ENCODE assay signal across 8 cellular contexts in the genomic region with DNA sequence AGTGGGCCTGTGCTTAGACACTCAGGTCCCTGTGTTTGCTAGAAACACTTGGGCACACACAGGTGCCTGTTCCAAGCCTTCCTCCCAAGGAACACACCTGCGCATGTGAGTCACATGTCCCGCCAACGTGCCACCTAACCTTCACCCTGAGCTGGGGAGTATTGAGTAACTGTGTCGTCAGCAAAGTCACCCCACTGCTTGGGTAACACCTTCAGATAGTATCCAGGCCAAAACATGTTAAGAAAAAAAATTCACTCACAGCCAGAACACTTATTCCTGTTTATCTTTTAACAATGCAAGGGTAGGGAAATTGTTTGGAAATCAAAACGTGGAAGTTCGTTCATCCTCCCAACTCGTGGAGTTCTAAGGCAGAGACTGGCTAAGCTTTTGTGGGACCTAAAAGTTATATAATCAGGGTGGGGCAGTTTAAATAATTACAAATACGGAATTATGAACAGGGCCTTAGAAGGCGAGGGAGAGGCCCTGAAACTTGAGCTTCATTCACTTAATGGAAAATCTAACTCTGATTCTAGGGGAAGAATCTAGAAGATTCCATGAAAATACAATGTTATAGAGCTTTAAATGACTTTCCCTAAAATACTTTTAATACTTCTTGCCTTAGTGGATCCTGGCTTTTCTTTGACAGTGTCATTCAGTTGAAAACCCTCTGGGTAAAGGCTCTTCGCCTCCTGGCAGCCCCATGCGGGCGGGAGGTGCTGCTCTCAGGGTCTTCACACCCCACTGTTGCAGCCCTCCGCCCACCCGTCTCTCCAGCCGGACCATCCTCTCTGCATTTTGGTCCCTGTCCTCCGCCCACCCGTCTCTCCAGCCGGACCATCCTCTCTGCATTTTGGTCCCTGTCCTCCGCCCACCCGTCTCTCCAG. TPM values are rescaled to one million over a fixed set of nuclear protein-coding genes. Genes with fewer than 3 reads are reported as not detected.
DNase-seq lines count a peak whose midpoint lies in the region; ATAC-seq and TF ChIP-seq lines count a peak whose summit lies in the region.

No MANE protein-coding gene starts in this region.

- no peaks in the 10 kb centered on the region for H3K36me3 ChIP-seq in vagina

- peak overlapping the region; percentile 21 for H3K4me3 Mint-ChIP-seq in activated CD4-positive, alpha-beta memory T cell treated with anti-CD3 and anti-CD28 coated beads for 36 hours

- H3K36me3 Mint-ChIP-seq in activated CD4-positive, alpha-beta memory T cell treated with anti-CD3 and anti-CD28 coated beads for 36 hours, result no peaks in the 10 kb centered on the region

- H3K27me3 ChIP-seq in vagina, result no peaks in the 10 kb centered on the region

- TF ChIP-seq POLR2A in vagina (IDR thresholded peaks at IDR 0.05), result no peak

- POLR2A ChIA-PET in activated CD4-positive, alpha-beta memory T cell treated with anti-CD3 and anti-CD28 coated beads for 36 hours (lab: Charles Lee), result interaction anchor here (1.7 kb wide), 1 partner anchor 30 kb away, joined by 14 read pairs; a partner anchor contains a TSS

- intact Hi-C loops in activated CD4-positive, alpha-beta memory T cell treated with anti-CD3 and anti-CD28 coated beads for 36 hours (cut with micrococcal nuclease), result loop anchor here (2.0 kb wide), 1 partner anchor 130 kb away; no protein-coding TSS in a partner anchor
- intact Hi-C loops in vagina (cut with DNase I), result loop anchor here (10.0 kb wide), 1 partner anchor 274 kb away; no protein-coding TSS in a partner anchor

- no peaks in the 10 kb centered on the region for H3K9me3 ChIP-seq in vagina

- CTCF ChIA-PET in activated CD4-positive, alpha-beta memory T cell treated with anti-CD3 and anti-CD28 coated beads for 36 hours (lab: Charles Lee), result interaction anchor here (1.4 to 19.1 kb wide), 5 partner anchors 8 to 279 kb away, joined by 3 to 498 read pairs (median 9); no protein-coding TSS in a partner anchor

- H3K4me1 ChIP-seq in vagina, result peaks cover 28% of the 10 kb centered on the region

- H3K4me1 Mint-ChIP-seq in activated CD4-positive, alpha-beta memory T cell treated with anti-CD3 and anti-CD28 coated beads for 36 hours (ENCODE audit: low read depth), result peaks cover 24% of the 10 kb centered on the region

- H3K9me3 Mint-ChIP-seq in activated CD4-positive, alpha-beta memory T cell treated with anti-CD3 and anti-CD28 coated beads for 36 hours, result no peaks in the 10 kb centered on the region

- ATAC-seq in esophagus mucosa, result peak; percentile 83
- ATAC-seq in GM21825 (IDR thresholded peaks at IDR 0.05; ENCODE audit: unreplicated experiment), result no peak

- no peaks in the 10 kb centered on the region for H3K27me3 Mint-ChIP-seq in activated CD4-positive, alpha-beta memory T cell treated with anti-CD3 and anti-CD28 coated beads for 36 hours

- DNase-seq in GM20000 (ENCODE audit: low spot score), result peak; percentile 6
- DNase-seq in activated CD4-positive, alpha-beta memory T cell treated with anti-CD3 and anti-CD28 coated beads for 36 hours, result peak; percentile 72
- peak in 38 of 56 donors; percentile 19 to 82 (median 50) for DNase-seq in nucleus accumbens (lab: John Stamatoyannopoulos, UW)
- peak in 1 of 2 donors; percentile 94 for DNase-seq in vagina (ENCODE audit: extremely low spot score in 2 of 2)
- no peak for DNase-seq in NCI-H2196 treated with DMSO at 0.1 percent for 48 hours (lab: John Stamatoyannopoulos, UW; ENCODE audit: unreplicated experiment)
- no peak for DNase-seq in COLO829 (ENCODE audit: low spot score)

- peak overlapping the region; percentile 97 for H3K27ac ChIP-seq in vagina

- peak overlapping the region in 1 of 2 donors; percentile 48 for H3K4me3 ChIP-seq in vagina

- TF ChIP-seq CTCF in GM20000 (IDR thresholded peaks at IDR 0.05; ENCODE audit: extremely low read depth, missing control alignments) (no peak), vagina (IDR thresholded peaks at IDR 0.05) (no peak)

- peak overlapping the region; percentile 56 for H3K27ac Mint-ChIP-seq in activated CD4-positive, alpha-beta memory T cell treated with anti-CD3 and anti-CD28 coated beads for 36 hours

RNA-seq across cellular contexts. Expression of a gene that starts 30.3 kb away (rescaled TPM):
- total RNA-seq in activated CD4-positive, alpha-beta memory T cell treated with anti-CD3 and anti-CD28 coated beads for 36 hours, result 10 to 100 TPM; 43.8 to 47.3 TPM
- total RNA-seq in esophagus mucosa, result 50.5 TPM
- 54.0 TPM for total RNA-seq in vagina

RNA-seq across cellular contexts. Expression of a gene that starts 31.5 kb away (rescaled TPM):
- total RNA-seq in activated CD4-positive, alpha-beta memory T cell treated with anti-CD3 and anti-CD28 coated beads for 36 hours, result not detected
- 9.8 TPM for total RNA-seq in esophagus mucosa
- 7.6 TPM for total RNA-seq in vagina

Comparison
In these comparisons a context has a peak if more than half of its experiments do, and no peak if none do; other contexts are left out.
1. DNase-seq: peak in GM20000 (single experiment), activated CD4-positive, alpha-beta memory T cell treated with anti-CD3 and anti-CD28 coated beads for 36 hours (single experiment) and nucleus accumbens (38 of 56); none in NCI-H2196 treated with DMSO at 0.1 percent for 48 hours (single experiment) and COLO829 (single experiment).